31 cellular contexts compared by ENCODE assay signal in the genomic region with DNA sequence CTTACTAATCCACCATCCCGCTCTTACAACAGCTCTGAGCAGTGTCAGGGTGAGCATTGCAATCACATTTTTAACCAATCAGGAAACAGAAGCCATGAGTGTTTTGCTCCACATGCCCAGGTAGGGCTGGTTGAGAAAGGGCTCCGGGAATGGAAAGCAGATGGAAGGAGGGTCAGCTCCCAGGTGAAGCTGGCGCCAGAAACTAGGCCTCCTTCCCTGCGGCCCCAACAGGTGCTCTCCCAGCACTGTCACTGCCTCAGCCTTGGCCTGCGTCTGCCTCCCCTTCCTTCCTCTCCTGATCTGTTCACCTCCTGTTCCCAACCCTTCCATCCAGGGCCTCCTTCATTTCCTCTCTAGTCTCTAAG. TPM values are rescaled to one million over a fixed set of nuclear protein-coding genes. Genes with fewer than 3 reads are reported as not detected.
DNase-seq lines count a peak whose midpoint lies in the region; ATAC-seq and TF ChIP-seq lines count a peak whose summit lies in the region.
"Had no signal": no experiment of that assay in that cellular context is flagged by ENCODE, and none has a peak within 500 bp of the region (broad histone marks: within the 10 kb centered on the region; RNA-seq: fewer than 3 reads in every experiment).

No MANE protein-coding gene starts in this region.

- no peak for TF ChIP-seq POLR2A in heart left ventricle (IDR thresholded peaks at IDR 0.05)
- TF ChIP-seq POLR2A in stomach (IDR thresholded peaks at IDR 0.05), result no peak

- H3K4me3 ChIP-seq in heart left ventricle, result no peak overlapping the region
- peak overlapping the region; percentile 32 for H3K4me3 ChIP-seq in SJCRH30
- no peak overlapping the region for H3K4me3 ChIP-seq in iPS-18a (ENCODE audit: low read length)
- H3K4me3 ChIP-seq in stomach, result no peak overlapping the region
- H3K4me3 ChIP-seq in osteoblast (ENCODE audit: insufficient read depth, low read length), result no peak overlapping the region
- H3K4me3 ChIP-seq: esophagus muscularis mucosa, GM12878, K562, mucosa of descending colon, prostate gland, smooth muscle cell, upper lobe of left lung had no signal

- H2AFZ ChIP-seq in osteoblast (ENCODE audit: low read length), result no peak overlapping the region

- intact Hi-C loops in heart left ventricle (cut with DNase I), result loop anchor here in 6 of 10 donors (5.0 to 10.0 kb wide), 3 partner anchors 114 to 251 kb away; a partner anchor contains a TSS
- intact Hi-C loops in Right ventricle myocardium superior (cut with DNase I), result no loop called here
- intact Hi-C loops in stomach (cut with DNase I; ENCODE audit: low total_unique reads), result loop anchor here (5.0 kb wide), 1 partner anchor 256 kb away; no protein-coding TSS in a partner anchor

- DNase-seq in heart left ventricle, result no peak
- DNase-seq in Right ventricle myocardium superior, result no peak
- DNase-seq in SJCRH30, result no peak
- peak; percentile 15 for DNase-seq in stomach
- no peak for DNase-seq in osteoblast (ENCODE audit: insufficient read length, low spot score, missing footprints)
- no peak for DNase-seq in stimulated activated naive CD4-positive, alpha-beta T cell treated with Interleukin-2 at 50 U/mL for 16 hours (lab: John Stamatoyannopoulos, UW)
- DNase-seq in activated T-cell treated with anti-CD3 and anti-CD28 coated beads, Interleukin-2, amount 50 U/mL, for 48 hours, result no peak
- DNase-seq: activated B cell treated with CpG ODN at 0.5 μM for 24 hours; activated CD4-positive, alpha-beta T cell treated with anti-CD3 and anti-CD28 coated beads, Interleukin-2, amount 50 U/mL, for 4 hours; activated CD8-positive, alpha-beta memory T cell treated with anti-CD3 and anti-CD28 coated beads, Interleukin-2, amount 50 U/mL, for 4 hours; activated effector memory CD4-positive, alpha-beta T cell treated with anti-CD3 and anti-CD28 coated beads, Interleukin-2, amount 50 U/mL, for 16 hours; activated naive CD8-positive, alpha-beta T cell treated with anti-CD3 and anti-CD28 coated beads, Interleukin-2, amount 50 U/mL, for 24 hours; BE2C; DND-41; effector memory CD4-positive, alpha-beta T cell; foreskin melanocyte; mucosa of descending colon; NCI-H1436; stimulated activated CD4-positive, alpha-beta T cell treated with anti-CD3 and anti-CD28 coated beads, Interleukin-2, amount 100 ng/mL, for 24 hours; T-helper 9 cell; upper lobe of left lung had no signal

- H4K20me1 ChIP-seq in osteoblast (ENCODE audit: insufficient read depth, low read length), result no peaks in the 10 kb centered on the region

- H3K36me3 ChIP-seq in heart left ventricle, result no peaks in the 10 kb centered on the region
- no peaks in the 10 kb centered on the region for H3K36me3 ChIP-seq in SJCRH30
- no peaks in the 10 kb centered on the region for H3K36me3 ChIP-seq in iPS-18a (ENCODE audit: control insufficient read depth, low read depth, low read length)
- no peaks in the 10 kb centered on the region for H3K36me3 ChIP-seq in stomach
- H3K36me3 ChIP-seq in osteoblast (ENCODE audit: insufficient read depth, low read length), result no peaks in the 10 kb centered on the region
- H3K36me3 ChIP-seq: BE2C, esophagus muscularis mucosa, prostate gland, upper lobe of left lung had no signal

- no peak overlapping the region for H3K4me2 ChIP-seq in osteoblast (ENCODE audit: insufficient read depth, low read length)
- H3K4me2 ChIP-seq: smooth muscle cell had no signal

- H3K27me3 ChIP-seq in heart left ventricle (no peaks in the 10 kb centered on the region), SJCRH30 (no peaks in the 10 kb centered on the region), iPS-18a (ENCODE audit: control insufficient read depth, insufficient read depth, low read length) (no peaks in the 10 kb centered on the region), stomach (peaks cover 0 to 16% (median 0%) of the 10 kb centered on the region in 3 donors), osteoblast (ENCODE audit: insufficient read depth, low read length) (peaks cover 5% of the 10 kb centered on the region)
- H3K27me3 ChIP-seq: BE2C, esophagus muscularis mucosa, upper lobe of left lung had no signal

- 56 to 70% (median 65%) methylated on average over 5 of the region's 5 CpGs for WGBS in heart left ventricle, 4 donors
- 81 to 91% (median 90%) methylated on average over 5 of the region's 5 CpGs for WGBS in stomach, 5 donors

- ATAC-seq in heart left ventricle, result peak in 2 of 4 donors; percentile 6 to 38
- ATAC-seq in Right ventricle myocardium superior (ENCODE audit: poor library complexity), result no peak
- ATAC-seq: activated naive CD8-positive, alpha-beta T cell treated with anti-CD3 and anti-CD28 coated beads, Interleukin-2, amount 50 U/mL, for 24 hours had no signal

- H3K4me1 ChIP-seq in heart left ventricle, result peaks cover 0 to 32% (median 11%) of the 10 kb centered on the region in 12 donors
- H3K4me1 ChIP-seq in SJCRH30, result peaks cover 14% of the 10 kb centered on the region
- peaks cover 18% of the 10 kb centered on the region for H3K4me1 ChIP-seq in iPS-18a (ENCODE audit: control insufficient read depth, low read depth, low read length)
- H3K4me1 ChIP-seq in stomach, result peaks cover 0 to 6% (median 3%) of the 10 kb centered on the region in 4 donors
- H3K4me1 ChIP-seq in osteoblast (ENCODE audit: insufficient read depth, low read length), result peaks cover 8% of the 10 kb centered on the region
- H3K4me1 ChIP-seq: Caco-2, prostate gland had no signal

- H3K9me3 ChIP-seq in heart left ventricle (no peaks in the 10 kb centered on the region), SJCRH30 (replicated peaks) (no peaks in the 10 kb centered on the region), iPS-18a (ENCODE audit: control insufficient read depth, low read depth, low read length) (no peaks in the 10 kb centered on the region), stomach (no peaks in the 10 kb centered on the region), osteoblast (ENCODE audit: low read depth, low read length) (no peaks in the 10 kb centered on the region)
- H3K9me3 ChIP-seq: BE2C, Caco-2, esophagus muscularis mucosa, mucosa of descending colon, prostate gland, upper lobe of left lung had no signal

- no peak for TF ChIP-seq EP300 in stomach (IDR thresholded peaks at IDR 0.05)

- H3K27ac ChIP-seq in heart left ventricle, result peak overlapping the region in 7 of 12 donors; percentile 37 to 68 (median 65)
- H3K27ac ChIP-seq in SJCRH30, result peak overlapping the region; percentile 90
- H3K27ac ChIP-seq in iPS-18a (ENCODE audit: low read length), result no peak overlapping the region
- H3K27ac ChIP-seq in stomach, result no peak overlapping the region
- H3K27ac ChIP-seq in osteoblast (ENCODE audit: low read depth, low read length), result no peak overlapping the region
- H3K27ac ChIP-seq: esophagus muscularis mucosa, prostate gland, upper lobe of left lung had no signal

- no peaks in the 10 kb centered on the region for H3K79me2 ChIP-seq in osteoblast (ENCODE audit: insufficient read depth, low read length)

- TF ChIP-seq CTCF in heart left ventricle (IDR thresholded peaks at IDR 0.05) (no peak), stomach (IDR thresholded peaks at IDR 0.05) (no peak), osteoblast (IDR thresholded peaks at IDR 0.05; ENCODE audit: extremely low read depth, low read depth, low read length) (no peak)

- peak overlapping the region; percentile 12 for H3K9ac ChIP-seq in iPS-18a (ENCODE audit: low read length)

RNA-seq across cellular contexts. Expression of a gene that starts 4.6 kb away (rescaled TPM):
- total RNA-seq in heart left ventricle (under 1 TPM in 1 of 9 donors, not detected in 8; 0.21 TPM), Right ventricle myocardium superior (0.08 TPM), stomach (not detected), osteoblast (not detected in 2 replicates)
- polyA plus RNA-seq in heart left ventricle (under 1 TPM; 0.04 to 0.12 TPM), stomach (1 to 10 TPM in 1 of 3 donors, under 1 TPM in 1, not detected in 1; 0.35 to 1.4 TPM)
- 0.02 TPM in 1 of 2 replicates, not detected in the other for total RNA-seq in SJCRH30 (2014; rRNA removed; shearing (Covaris generic))
- total RNA-seq: A673, activated B cell treated with CpG ODN at 0.5 μM for 24 hours, Caco-2, GM12878, K562, neural crest cell, smooth muscle cell had no signal
- polyA plus RNA-seq: K562, smooth muscle cell had no signal

RNA-seq across cellular contexts. Expression of a gene that starts 36.9 kb away (rescaled TPM):
- total RNA-seq in heart left ventricle (not detected), Right ventricle myocardium superior (not detected), stomach (1 to 10 TPM in 1 of 5 donors, under 1 TPM in 2, not detected in 2; under 0.01 to 1.0 (median 0.92) TPM), osteoblast (under 0.01 TPM in 1 of 2 replicates, not detected in the other)
- polyA plus RNA-seq in heart left ventricle (not detected), stomach (under 1 TPM in 2 of 3 donors, not detected in 1; 0.25 to 0.30 TPM)
- 0.18 TPM in 1 of 2 replicates, not detected in the other for total RNA-seq in SJCRH30 (2014; rRNA removed; shearing (Covaris generic))
- total RNA-seq: activated B cell treated with CpG ODN at 0.5 μM for 24 hours, Caco-2, GM12878, HT-29, K562 had no signal
- polyA plus RNA-seq: K562, smooth muscle cell had no signal

RNA-seq across cellular contexts. Expression of a gene that starts 38.2 kb away (rescaled TPM):
- 1 to 10 TPM; 5.4 to 9.4 (median 8.3) TPM for total RNA-seq in heart left ventricle
- 10 to 100 TPM in 1 of 2 donors, 1 to 10 TPM in 1; 6.6 to 11.0 TPM for polyA plus RNA-seq in heart left ventricle
- total RNA-seq in Right ventricle myocardium superior, result 5.1 TPM
- 10.1 and 10.3 TPM in 2 replicates for total RNA-seq in SJCRH30 (2014; rRNA removed; shearing (Covaris generic))
- total RNA-seq in stomach, result 10 to 100 TPM in 1 of 5 donors, 1 to 10 TPM in 3, under 1 TPM in 1; 0.58 to 15.1 (median 4.0) TPM
- polyA plus RNA-seq in stomach, result 10 to 100 TPM; 10.3 to 11.2 (median 10.7) TPM
- 13.6 and 14.1 TPM in 2 replicates for total RNA-seq in osteoblast

RNA-seq across cellular contexts. Expression of a gene that starts 53.8 kb away (rescaled TPM):
- total RNA-seq in heart left ventricle (1 to 10 TPM; 3.4 to 6.9 (median 4.5) TPM), Right ventricle myocardium superior (4.4 TPM), stomach (1 to 10 TPM in 2 of 5 donors, under 1 TPM in 2, not detected in 1; 0.87 to 6.6 (median 1.9) TPM), osteoblast (5.8 and 6.8 TPM in 2 replicates)
- polyA plus RNA-seq in heart left ventricle (1 to 10 TPM; 3.0 to 3.5 TPM), stomach (1 to 10 TPM; 2.9 to 4.5 (median 3.8) TPM)
- 2.0 and 2.2 TPM in 2 replicates for total RNA-seq in SJCRH30 (2014; rRNA removed; shearing (Covaris generic))

Comparison
In these comparisons a context has a peak if more than half of its experiments do, and no peak if none do; other contexts are left out.
1. H3K27ac ChIP-seq: peak in heart left ventricle (7 of 12) and SJCRH30 (single experiment); none in iPS-18a (single experiment), stomach (0 of 5) and osteoblast (single experiment).